15 cellular contexts compared by ENCODE assay signal in the genomic region with DNA sequence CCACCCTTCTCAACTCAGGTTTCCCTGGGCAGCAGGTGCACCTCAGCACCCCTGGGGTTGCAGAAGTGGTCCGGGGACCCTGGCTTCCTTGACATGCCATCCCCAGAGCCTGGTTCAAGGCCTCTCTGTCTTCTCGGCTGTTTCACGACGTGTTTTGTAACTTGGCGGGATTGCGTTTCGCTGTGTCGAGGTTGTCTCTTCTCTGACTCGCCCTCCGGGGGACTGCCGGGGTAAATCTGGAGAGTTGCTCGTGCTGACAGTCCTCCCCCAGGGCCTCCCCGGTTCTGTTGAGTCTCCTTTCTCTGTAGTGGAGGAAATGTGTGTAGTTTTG. TPM values are rescaled to one million over a fixed set of nuclear protein-coding genes. Genes with fewer than 3 reads are reported as not detected.
DNase-seq lines count a peak whose midpoint lies in the region; ATAC-seq, FAIRE-seq and TF ChIP-seq lines count a peak whose summit lies in the region.
"Had no signal": no experiment of that assay in that cellular context is flagged by ENCODE, and none has a peak within 500 bp of the region (broad histone marks: within the 10 kb centered on the region; RNA-seq: fewer than 3 reads in every experiment).

No MANE protein-coding gene starts in this region.

- in situ Hi-C loops in HepG2 (cut with HindIII; ENCODE audit: extremely low pct_ligation_motif_present, low pct_unique_long_range_greater_than_20kb): no loop called here

- no TSS peak for BruUV-seq in HepG2 (replicated peaks; lab: Mats Ljungman, UMichigan)

- no peak overlapping the region for H3K27ac ChIP-seq in HepG2 (ENCODE audit: extremely low read length, insufficient read depth, low read length)
- no peak overlapping the region for H3K27ac ChIP-seq in right lobe of liver
- no peak overlapping the region for H3K27ac ChIP-seq in RWPE2 (ENCODE audit: poor library complexity, severe bottlenecking)
- H3K27ac ChIP-seq in neuronal stem cell (replicated peaks; ENCODE audit: low read length): no peak overlapping the region
- H3K27ac ChIP-seq: BLaER1 treated with 17β-estradiol and CSF1 and Interleukin-3, amounts not matched to agents 10 nM and 100 nM had no signal

- FAIRE-seq in HepG2 (lab: Jason Lieb, UNC): no peak

- H2BK5ac ChIP-seq in neuronal stem cell (ENCODE audit: low read length): peak overlapping the region; percentile 57

- H3K14ac ChIP-seq in neuronal stem cell (ENCODE audit: low read length): peak overlapping the region; percentile 28

- no peaks in the 10 kb centered on the region for H3K79me1 ChIP-seq in neuronal stem cell (ENCODE audit: low read depth, low read length)

- H3K23ac ChIP-seq in neuronal stem cell (ENCODE audit: low read depth, low read length, poor library complexity): no peak overlapping the region

- no peak overlapping the region for H3K4me3 ChIP-seq in HepG2 (replicated peaks in 1 of 3; ENCODE audit: insufficient read depth in 1 of 3, low read depth in 2 of 3, low read length in 3 of 3)
- H3K4me3 ChIP-seq in right lobe of liver: no peak overlapping the region
- H3K4me3 ChIP-seq in RWPE2 (ENCODE audit: severe bottlenecking): no peak overlapping the region
- H3K4me3 ChIP-seq in neuronal stem cell (ENCODE audit: low read length in 2 of 2): no peak overlapping the region
- H3K4me3 ChIP-seq: BLaER1 treated with 17β-estradiol and CSF1 and Interleukin-3, amounts not matched to agents 10 nM and 100 nM; GM23338 had no signal

- no peaks in the 10 kb centered on the region for H3K79me2 ChIP-seq in HepG2 (ENCODE audit: insufficient read depth, low read length)

- H2AFZ ChIP-seq in HepG2 (ENCODE audit: low read length) (no peak overlapping the region), neuronal stem cell (ENCODE audit: low read length) (no peak overlapping the region)
- H2AFZ ChIP-seq: GM23338 had no signal

- H3K4me2 ChIP-seq in HepG2 (ENCODE audit: low read depth, low read length) (no peak overlapping the region), neuronal stem cell (ENCODE audit: insufficient read depth, low read length, poor library complexity, severe bottlenecking) (no peak overlapping the region)
- H3K4me2 ChIP-seq: GM23338 had no signal

- WGBS in HepG2 (ENCODE audit: low lambda C conversion rate): 86% methylated on average over 13 of the region's 13 CpGs
- WGBS in right lobe of liver (ENCODE audit: insufficient coverage, low coverage, low lambda C conversion rate, missing lambda C conversion rate): 72% methylated on average over 9 of the region's 13 CpGs
- no CpG with 5 or more reads among the region's 13 CpGs for WGBS in neuronal stem cell (ENCODE audit: extremely low coverage in 2 of 2, insufficient read length in 2 of 2, insufficient replicate concordance in 1 of 2), 2 donors

- TF ChIP-seq POLR2A in HepG2 (IDR thresholded peaks at IDR 0.05; ENCODE audit: insufficient read depth in 1 of 2, low read depth in 2 of 2, low read length in 2 of 2) (no peak), right lobe of liver (IDR thresholded peaks at IDR 0.05) (no peak)

- peak overlapping the region; percentile 42 for H2BK15ac ChIP-seq in neuronal stem cell (ENCODE audit: low read length)

- TF ChIP-seq EP300 in HepG2 (IDR thresholded peaks at IDR 0.05; ENCODE audit: low read depth in 2 of 2, low read length in 2 of 2): no peak
- no peak for TF ChIP-seq EP300 in HepG2 (CRISPR knock-in tag; IDR thresholded peaks at IDR 0.05; ENCODE audit: borderline replicate concordance)

- H3K27me3 ChIP-seq in HepG2 (ENCODE audit: control insufficient read depth in 1 of 2, insufficient read depth in 2 of 2, low read length in 2 of 2) (no peaks in the 10 kb centered on the region; a peak in 1 of 5 replicates), right lobe of liver (no peaks in the 10 kb centered on the region), RWPE2 (ENCODE audit: insufficient read depth, poor library complexity, severe bottlenecking) (no peaks in the 10 kb centered on the region), neuronal stem cell (ENCODE audit: control insufficient read depth in 3 of 3, insufficient read depth in 3 of 3, low read depth in 1 of 3, low read length in 3 of 3) (peaks cover 0 to 16% (median 0%) of the 10 kb centered on the region in 3 experiments)
- H3K27me3 ChIP-seq: BLaER1 treated with 17β-estradiol and CSF1 and Interleukin-3, amounts not matched to agents 10 nM and 100 nM had no signal

- no peak overlapping the region for H4K91ac ChIP-seq in neuronal stem cell (ENCODE audit: low read depth, low read length, poor library complexity)

- peak overlapping the region; percentile 24 for H3K4ac ChIP-seq in neuronal stem cell (ENCODE audit: low read length)

- no peak for ATAC-seq in HepG2
- no peak for ATAC-seq in right lobe of liver
- ATAC-seq in RWPE2 (ENCODE audit: low read depth): no peak

- H4K20me1 ChIP-seq in HepG2 (ENCODE audit: insufficient read depth, low read length): no peaks in the 10 kb centered on the region
- H4K20me1 ChIP-seq: BLaER1 treated with 17β-estradiol and CSF1 and Interleukin-3, amounts not matched to agents 10 nM and 100 nM had no signal

- TF ChIP-seq RAD21 in HepG2 (CRISPR knock-in tag; IDR thresholded peaks at IDR 0.05): no peak

- TF ChIP-seq CTCF in HepG2 (CRISPR knock-in tag; IDR thresholded peaks at IDR 0.05): no peak
- no peak for TF ChIP-seq CTCF in right lobe of liver (IDR thresholded peaks at IDR 0.05)
- TF ChIP-seq CTCF in RWPE2 (IDR thresholded peaks at IDR 0.05; ENCODE audit: poor library complexity, severe bottlenecking): no peak

- H3K36me3 ChIP-seq in HepG2 (replicated peaks in 1 of 2; ENCODE audit: control insufficient read depth in 1 of 2, insufficient read depth in 2 of 2, low read length in 2 of 2) (no peaks in the 10 kb centered on the region), right lobe of liver (no peaks in the 10 kb centered on the region), RWPE2 (ENCODE audit: low read depth) (no peaks in the 10 kb centered on the region), neuronal stem cell (replicated peaks in 1 of 2; ENCODE audit: control insufficient read depth in 2 of 2, insufficient read depth in 2 of 2, low read length in 2 of 2) (no peaks in the 10 kb centered on the region)
- H3K36me3 ChIP-seq: BLaER1 treated with 17β-estradiol and CSF1 and Interleukin-3, amounts not matched to agents 10 nM and 100 nM had no signal

- H3K18ac ChIP-seq in neuronal stem cell (ENCODE audit: low read length): peak overlapping the region; percentile 91

- H3K4me1 ChIP-seq in HepG2 (ENCODE audit: insufficient read depth, low read length) (peaks cover 44% of the 10 kb centered on the region), right lobe of liver (no peaks in the 10 kb centered on the region), RWPE2 (ENCODE audit: insufficient read depth, poor library complexity, severe bottlenecking) (peaks cover 9% of the 10 kb centered on the region), neuronal stem cell (ENCODE audit: control insufficient read depth in 2 of 2, insufficient read depth in 1 of 2, low read depth in 1 of 2, low read length in 2 of 2) (peaks cover 0 to 2% of the 10 kb centered on the region in 2 donors)

- POLR2A ChIA-PET in HepG2 (lab: Yijun Ruan, JAX): interaction anchor here (0.6 to 1.1 kb wide), 2 partner anchors 101 kb away, joined by 3 read pairs; no protein-coding TSS in a partner anchor

- H2BK120ac ChIP-seq in neuronal stem cell (ENCODE audit: low read depth, low read length): no peak overlapping the region

- no peak overlapping the region for H3K9ac ChIP-seq in HepG2 (ENCODE audit: insufficient read depth, low read depth, low read length)
- no peak overlapping the region for H3K9ac ChIP-seq in neuronal stem cell (ENCODE audit: low read depth, low read length, poor library complexity)
- H3K9ac ChIP-seq: BLaER1 treated with 17β-estradiol and CSF1 and Interleukin-3, amounts not matched to agents 10 nM and 100 nM had no signal

- H2AK5ac ChIP-seq in neuronal stem cell (ENCODE audit: low read depth, low read length): peak overlapping the region; percentile 17

- CTCF ChIA-PET in HepG2 (lab: Yijun Ruan, JAX; ENCODE audit: low intra/inter-chr PET ratio, low total read pairs): interaction anchor here (1.2 to 1.4 kb wide), 2 partner anchors 49 to 188 kb away, joined by 7 to 9 read pairs; no protein-coding TSS in a partner anchor

- intact Hi-C loops in HepG2 (cut with micrococcal nuclease; ENCODE audit: unreplicated experiment): loop anchor here (1.0 to 5.0 kb wide), 2 partner anchors 50 to 184 kb away; no protein-coding TSS in a partner anchor
- intact Hi-C loops in right lobe of liver (cut with DNase I): loop anchor here (5.0 to 10.0 kb wide), 4 partner anchors 373 to 776 kb away; no protein-coding TSS in a partner anchor

- H2BK12ac ChIP-seq in neuronal stem cell (ENCODE audit: low read length): peak overlapping the region; percentile 88

- H3K9me3 ChIP-seq in HepG2 (ENCODE audit: low read length): no peaks in the 10 kb centered on the region
- no peaks in the 10 kb centered on the region for H3K9me3 ChIP-seq in right lobe of liver
- no peaks in the 10 kb centered on the region for H3K9me3 ChIP-seq in RWPE2 (ENCODE audit: severe bottlenecking)
- no peaks in the 10 kb centered on the region for H3K9me3 ChIP-seq in neuronal stem cell (replicated peaks in 1 of 2; ENCODE audit: control insufficient read depth in 2 of 2, insufficient read depth in 1 of 2, low read depth in 1 of 2, low read length in 2 of 2)
- H3K9me3 ChIP-seq: BLaER1 treated with 17β-estradiol and CSF1 and Interleukin-3, amounts not matched to agents 10 nM and 100 nM had no signal

- DNase-seq in HepG2 (ENCODE audit: low spot score) (no peak), right lobe of liver (no peak), RWPE2 (ENCODE audit: low spot score) (peak; percentile 69), neuronal stem cell (ENCODE audit: low spot score) (no peak), NCI-H774 (lab: John Stamatoyannopoulos, UW) (no peak), HCEC 1CT (no peak)
- DNase-seq in activated T-cell treated with anti-CD3 and anti-CD28 coated beads, Interleukin-2, amount 50 U/mL, for 1 hour: no peak
- DNase-seq: DMS79 had no signal

- no peak overlapping the region for H4K8ac ChIP-seq in neuronal stem cell (ENCODE audit: low read depth, low read length)

RNA-seq across cellular contexts. Expression of a gene that starts 25.6 kb away (rescaled TPM):
- total RNA-seq in HepG2 (2016; rRNA removed; fragmentation: Illumina TruSeq; extraction: Trizol): not detected in 2 replicates
- total RNA-seq in HepG2 (2016; cell fraction: cytosol; rRNA removed; fragmentation: Illumina TruSeq; extraction: Trizol; ENCODE audit: low read depth): not detected in 2 replicates
- total RNA-seq in HepG2 (2016; cell fraction: insoluble cytoplasmic fraction; rRNA removed; fragmentation: Illumina TruSeq; extraction: Trizol): not detected in 2 replicates
- total RNA-seq in HepG2 (2016; cell fraction: membrane; rRNA removed; fragmentation: Illumina TruSeq; extraction: Trizol): not detected in 2 replicates
- total RNA-seq in HepG2 (2016; cell fraction: nucleus; rRNA removed; fragmentation: Illumina TruSeq; extraction: Trizol): 0.38 TPM in 1 of 2 replicates, not detected in the other
- polyA plus RNA-seq in HepG2 (2011; rRNA removed): 0.07 and 0.17 TPM in 2 replicates
- 0.03 TPM in 1 of 2 replicates, not detected in the other for polyA plus RNA-seq in HepG2 (2011; cell fraction: cytosol; rRNA removed)
- 0.59 and 0.62 TPM in 2 replicates for polyA plus RNA-seq in HepG2 (2011; cell fraction: nucleus; rRNA removed)
- polyA plus RNA-seq in HepG2 (2012): 0.12 TPM in 1 of 2 replicates, not detected in the other
- not detected in 2 replicates for polyA plus RNA-seq in HepG2 (2016; cell fraction: cytosol; fragmentation: Illumina TruSeq; extraction: Trizol; ENCODE audit: low read depth)
- not detected in 2 replicates for polyA plus RNA-seq in HepG2 (2016; cell fraction: insoluble cytoplasmic fraction; fragmentation: Illumina TruSeq; extraction: Trizol; ENCODE audit: low read depth)
- not detected in 2 replicates for polyA plus RNA-seq in HepG2 (2016; cell fraction: membrane; fragmentation: Illumina TruSeq; extraction: Trizol; ENCODE audit: low read depth)
- polyA plus RNA-seq in HepG2 (2016; cell fraction: nucleus; fragmentation: Illumina TruSeq; extraction: Trizol; ENCODE audit: insufficient read depth, low read depth): 0.15 TPM in 1 of 2 replicates, not detected in the other
- 0.08 TPM in 1 of 2 replicates, not detected in the other for polyA minus RNA-seq in HepG2 (2011; rRNA and poly(A)+ RNA removed; ENCODE audit: low replicate concordance)
- not detected in 2 replicates for polyA minus RNA-seq in HepG2 (2011; cell fraction: cytosol; rRNA and poly(A)+ RNA removed)
- 0.12 and 0.26 TPM in 2 replicates for polyA minus RNA-seq in HepG2 (2011; cell fraction: nucleus; rRNA and poly(A)+ RNA removed)
- total RNA-seq in right lobe of liver: 10 to 100 TPM in 5 of 6 experiments, 1 to 10 TPM in 1; 5.7 to 43.7 (median 23.9) TPM
- 61.0 TPM for polyA plus RNA-seq in neuronal stem cell (2013, experiment 1 of 2)
- 58.1 TPM for polyA plus RNA-seq in neuronal stem cell (2013, experiment 2 of 2)
- total RNA-seq: A172; CD4-positive, alpha-beta T cell; GM23338; HT1080 had no signal
- polyA plus RNA-seq: GM23338 had no signal

RNA-seq across cellular contexts. Expression of a gene that starts 52.0 kb away (rescaled TPM):
- 0.04 TPM in 1 of 2 replicates, not detected in the other for total RNA-seq in HepG2 (2016; rRNA removed; fragmentation: Illumina TruSeq; extraction: Trizol)
- total RNA-seq in HepG2 (2016; cell fraction: cytosol; rRNA removed; fragmentation: Illumina TruSeq; extraction: Trizol; ENCODE audit: low read depth): not detected in 2 replicates
- not detected in 2 replicates for total RNA-seq in HepG2 (2016; cell fraction: insoluble cytoplasmic fraction; rRNA removed; fragmentation: Illumina TruSeq; extraction: Trizol)
- 0.03 TPM in 1 of 2 replicates, not detected in the other for total RNA-seq in HepG2 (2016; cell fraction: membrane; rRNA removed; fragmentation: Illumina TruSeq; extraction: Trizol)
- total RNA-seq in HepG2 (2016; cell fraction: nucleus; rRNA removed; fragmentation: Illumina TruSeq; extraction: Trizol): not detected in 2 replicates
- not detected in 2 replicates for polyA plus RNA-seq in HepG2 (2011; rRNA removed)
- polyA plus RNA-seq in HepG2 (2011; cell fraction: cytosol; rRNA removed): 0.01 TPM in 1 of 2 replicates, not detected in the other
- polyA plus RNA-seq in HepG2 (2011; cell fraction: nucleus; rRNA removed): 0.05 TPM in 1 of 2 replicates, not detected in the other
- 0.03 and 0.05 TPM in 2 replicates for polyA plus RNA-seq in HepG2 (2012)
- not detected in 2 replicates for polyA plus RNA-seq in HepG2 (2016; cell fraction: cytosol; fragmentation: Illumina TruSeq; extraction: Trizol; ENCODE audit: low read depth)
- not detected in 2 replicates for polyA plus RNA-seq in HepG2 (2016; cell fraction: insoluble cytoplasmic fraction; fragmentation: Illumina TruSeq; extraction: Trizol; ENCODE audit: low read depth)
- 0.05 TPM in 1 of 2 replicates, not detected in the other for polyA plus RNA-seq in HepG2 (2016; cell fraction: membrane; fragmentation: Illumina TruSeq; extraction: Trizol; ENCODE audit: low read depth)
- polyA plus RNA-seq in HepG2 (2016; cell fraction: nucleus; fragmentation: Illumina TruSeq; extraction: Trizol; ENCODE audit: insufficient read depth, low read depth): not detected in 2 replicates
- polyA minus RNA-seq in HepG2 (2011; rRNA and poly(A)+ RNA removed; ENCODE audit: low replicate concordance): not detected in 2 replicates
- polyA minus RNA-seq in HepG2 (2011; cell fraction: cytosol; rRNA and poly(A)+ RNA removed): not detected in 2 replicates
- polyA minus RNA-seq in HepG2 (2011; cell fraction: nucleus; rRNA and poly(A)+ RNA removed): not detected in 2 replicates
- total RNA-seq in right lobe of liver: under 1 TPM in 1 of 6 experiments, not detected in 5; 0.04 TPM
- polyA plus RNA-seq in neuronal stem cell (2013, experiment 1 of 2): 3.6 TPM
- polyA plus RNA-seq in neuronal stem cell (2013, experiment 2 of 2): 3.6 TPM
- total RNA-seq: CD4-positive, alpha-beta T cell; G401; GM23338; H7 had no signal
- polyA plus RNA-seq: GM23338 had no signal

Comparison
In these comparisons a context has a peak if more than half of its experiments do, and no peak if none do; other contexts are left out.
1. RNA of a gene that starts 25.6 kb away (total RNA-seq): 5.7 to 43.7 TPM in right lobe of liver; 0.38 TPM in HepG2; every median in the first group is over 4 times any median in the second.